Comparison of ENCODE assay signal across 8 cellular contexts in genomic region chr6:37102299-37103168, GRCh38.
A peak's percentile ranks its signal among the peaks of the same experiment; 100 is the strongest.
DNase-seq lines count a peak whose midpoint lies in the region; ATAC-seq, FAIRE-seq and TF ChIP-seq lines count a peak whose summit lies in the region.

No MANE protein-coding gene starts in this region.

- no peaks in the 10 kb centered on the region for H3K9me3 Mint-ChIP-seq in activated CD4-positive, alpha-beta memory T cell treated with anti-CD3 and anti-CD28 coated beads, Interleukin-2, amount 10 ng/mL, durations not matched to agents 7 days and 5 days

- peaks cover 54% of the 10 kb centered on the region for H3K4me1 Mint-ChIP-seq in activated CD4-positive, alpha-beta memory T cell treated with anti-CD3 and anti-CD28 coated beads, Interleukin-2, amount 10 ng/mL, durations not matched to agents 7 days and 5 days

- peak overlapping the region; percentile 58 for H3K4me3 Mint-ChIP-seq in activated CD4-positive, alpha-beta memory T cell treated with anti-CD3 and anti-CD28 coated beads, Interleukin-2, amount 10 ng/mL, durations not matched to agents 7 days and 5 days

- H3K27me3 ChIP-seq in duodenal mucosa (ENCODE audit: control insufficient read depth in 1 of 2, insufficient read depth in 2 of 2, low read length in 2 of 2) = no peaks in the 10 kb centered on the region

- peak overlapping the region; percentile 74 for H3K27ac ChIP-seq in duodenal mucosa (ENCODE audit: low read depth, low read length)

- no peaks in the 10 kb centered on the region for H3K9me3 ChIP-seq in duodenal mucosa (ENCODE audit: control insufficient read depth in 1 of 2, low read length in 2 of 2)

- peak; percentile 94 for DNase-seq in Ammon's horn (ENCODE audit: low spot score)
- DNase-seq in GM19239 (ENCODE audit: insufficient read length, low spot score) = peak; percentile 60
- DNase-seq in NCI-H69 (lab: John Stamatoyannopoulos, UW) = peak; percentile 99
- DNase-seq in activated CD4-positive, alpha-beta memory T cell treated with anti-CD3 and anti-CD28 coated beads, Interleukin-2, amount 10 ng/mL, durations not matched to agents 7 days and 5 days = peak; percentile 71
- peak; percentile 77 to 96 for DNase-seq in lower leg skin (ENCODE audit: low spot score in 2 of 2)
- peak; percentile 72 for DNase-seq in stimulated activated CD4-positive, alpha-beta T cell treated with anti-CD3 and anti-CD28 coated beads, Interleukin-4, amount 100 ng/mL, for 24 hours

- no peaks in the 10 kb centered on the region for H3K36me3 Mint-ChIP-seq in activated CD4-positive, alpha-beta memory T cell treated with anti-CD3 and anti-CD28 coated beads, Interleukin-2, amount 10 ng/mL, durations not matched to agents 7 days and 5 days (ENCODE audit: low read depth)

- TF ChIP-seq CTCF in lower leg skin (IDR thresholded peaks at IDR 0.05) = no peak

- intact Hi-C loops in lower leg skin (cut with DNase I; ENCODE audit: low total_unique reads) = no loop called here

- POLR2A ChIA-PET in activated CD4-positive, alpha-beta memory T cell treated with anti-CD3 and anti-CD28 coated beads, Interleukin-2, amount 10 ng/mL, durations not matched to agents 7 days and 5 days (lab: Charles Lee) = interaction anchor here (0.7 to 2.7 kb wide), 15 partner anchors 9 to 331 kb away, joined by 3 to 36 read pairs (median 4); partner anchors contain the start of genes MTCH1 and PIM1

- peak; percentile 45 for FAIRE-seq in GM19239 (lab: Jason Lieb, UNC)

- no peak for TF ChIP-seq POLR2A in lower leg skin (IDR thresholded peaks at IDR 0.05)

- WGBS in lower leg skin, 2 donors = 2 to 3% methylated on average over 17 to 23 of the region's 36 CpGs

- CTCF ChIA-PET in activated CD4-positive, alpha-beta memory T cell treated with anti-CD3 and anti-CD28 coated beads, Interleukin-2, amount 10 ng/mL, durations not matched to agents 7 days and 5 days (lab: Charles Lee) = interaction anchor here (0.6 to 2.0 kb wide), 12 partner anchors 27 to 330 kb away, joined by 3 to 7 read pairs (median 3); partner anchors contain the start of genes CMTR1 and PIM1

- peak overlapping the region; percentile 28 to 69 for H3K9ac ChIP-seq in duodenal mucosa (ENCODE audit: low read depth in 1 of 2, low read length in 2 of 2)

- H3K27ac Mint-ChIP-seq in activated CD4-positive, alpha-beta memory T cell treated with anti-CD3 and anti-CD28 coated beads, Interleukin-2, amount 10 ng/mL, durations not matched to agents 7 days and 5 days = peak overlapping the region; percentile 59

- ATAC-seq in HG03469 (IDR thresholded peaks at IDR 0.05; ENCODE audit: unreplicated experiment) = peak; percentile 71

- peaks cover 35 to 47% of the 10 kb centered on the region in 2 donors for H3K4me1 ChIP-seq in duodenal mucosa (ENCODE audit: control insufficient read depth in 1 of 2, insufficient read depth in 2 of 2, low read length in 2 of 2)

- H3K36me3 ChIP-seq in duodenal mucosa (ENCODE audit: control insufficient read depth in 1 of 2, insufficient read depth in 2 of 2, low read length in 2 of 2) = no peaks in the 10 kb centered on the region

- no peaks in the 10 kb centered on the region for H3K27me3 Mint-ChIP-seq in activated CD4-positive, alpha-beta memory T cell treated with anti-CD3 and anti-CD28 coated beads, Interleukin-2, amount 10 ng/mL, durations not matched to agents 7 days and 5 days

- H3K4me3 ChIP-seq in duodenal mucosa (ENCODE audit: low read depth in 1 of 2, low read length in 2 of 2) (peak overlapping the region; percentile 64 to 68), lower leg skin (ENCODE audit: low read depth, poor library complexity, severe bottlenecking) (no peak overlapping the region)
